In the genomic region with DNA sequence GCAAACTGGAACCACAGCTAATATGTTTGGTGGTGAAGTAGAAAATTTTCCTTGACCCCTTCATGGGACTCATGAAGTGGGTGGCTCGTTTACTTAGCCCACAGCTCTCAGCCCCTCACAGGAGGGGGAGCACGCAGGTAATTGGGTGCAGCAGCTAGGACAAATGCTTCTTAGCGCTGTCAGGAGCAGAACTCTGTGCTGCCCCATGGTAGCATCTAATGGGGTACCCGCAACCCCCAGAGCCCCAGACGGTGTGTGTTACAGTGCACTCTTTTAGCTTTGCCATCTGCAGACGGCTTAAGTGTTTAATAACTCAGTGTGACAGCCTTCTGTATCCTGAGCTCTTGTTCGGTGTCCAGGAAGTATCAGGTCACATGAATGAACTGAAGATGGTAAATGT, we compare ENCODE assay signal across 33 cellular contexts.
"Had no signal": no experiment of that assay in that cellular context is flagged by ENCODE, and none has a peak within 500 bp of the region (broad histone marks: within the 10 kb centered on the region; RNA-seq: fewer than 3 reads in every experiment).

No MANE protein-coding gene starts in this region.

- H3K36me3 ChIP-seq: ascending aorta, cardiac muscle cell, gastroesophageal sphincter, pancreas, sigmoid colon, stomach, tibial nerve had no signal

- H3K9me3 Mint-ChIP-seq: activated CD4-positive, alpha-beta T cell treated with anti-CD3 and anti-CD28 coated beads, Interleukin-2, amount 10 ng/mL, durations not matched to agents 7 days and 5 days; activated naive CD4-positive, alpha-beta T cell treated with anti-CD3 and anti-CD28 coated beads, Interleukin-2, amount 10 ng/mL, durations not matched to agents 7 days and 5 days; activated naive CD8-positive, alpha-beta T cell treated with anti-CD3 and anti-CD28 coated beads, Interleukin-2, amount 10 ng/mL, durations not matched to agents 7 days and 5 days; brain; mesothelial cell of epicardium; WTC11 had no signal

- DNase-seq: activated CD4-positive, alpha-beta memory T cell treated with anti-CD3 and anti-CD28 coated beads, Interleukin-2, amount 10 ng/mL, durations not matched to agents 7 days and 5 days; activated CD4-positive, alpha-beta T cell treated with anti-CD3 and anti-CD28 coated beads for 1 hour; activated CD4-positive, alpha-beta T cell treated with anti-CD3 and anti-CD28 coated beads, Interleukin-2, amount 10 ng/mL, durations not matched to agents 7 days and 5 days; activated CD8-positive, alpha-beta memory T cell treated with anti-CD3 and anti-CD28 coated beads, Interleukin-2, amount 50 U/mL, for 48 hours; activated gamma-delta T cell; activated naive CD4-positive, alpha-beta T cell treated with anti-CD3 and anti-CD28 coated beads, Interleukin-2, amount 10 ng/mL, durations not matched to agents 7 days and 5 days; activated naive CD8-positive, alpha-beta T cell treated with anti-CD3 and anti-CD28 coated beads, Interleukin-2, amount 10 ng/mL, durations not matched to agents 7 days and 5 days; activated T-cell treated with anti-CD3 and anti-CD28 coated beads, Interleukin-2, amount 50 U/mL, for 24 hours; cortex of kidney; effector memory CD8-positive, alpha-beta T cell; head of caudate nucleus; hippocampal formation; left cardiac atrium; mammary epithelial cell; naive thymus-derived CD4-positive, alpha-beta T cell; nucleus accumbens; pancreas; psoas muscle; sigmoid colon; small intestine; stimulated activated CD4-positive, alpha-beta T cell treated with anti-CD3 and anti-CD28 coated beads, Interleukin-4, amount 100 ng/mL, for 4 hours; stimulated activated CD8-positive, alpha-beta memory T cell treated with anti-CD3 and anti-CD28 coated beads, Interleukin-4, amount 100 ng/mL, for 48 hours; stimulated activated naive B cell treated with anti-CD40 and anti-IgM and Interleukin-4, amounts not matched to agents 10 μg/mL and 1 μg/mL and 100 μg/mL, for 72 hours; stomach had no signal

- H3K4me3 Mint-ChIP-seq: activated CD4-positive, alpha-beta memory T cell treated with anti-CD3 and anti-CD28 coated beads, Interleukin-2, amount 10 ng/mL, durations not matched to agents 7 days and 5 days; activated CD4-positive, alpha-beta T cell treated with anti-CD3 and anti-CD28 coated beads, Interleukin-2, amount 10 ng/mL, durations not matched to agents 7 days and 5 days; activated naive CD4-positive, alpha-beta T cell treated with anti-CD3 and anti-CD28 coated beads, Interleukin-2, amount 10 ng/mL, durations not matched to agents 7 days and 5 days; activated naive CD8-positive, alpha-beta T cell treated with anti-CD3 and anti-CD28 coated beads, Interleukin-2, amount 10 ng/mL, durations not matched to agents 7 days and 5 days; activated T-cell treated with anti-CD3 and anti-CD28 coated beads, Interleukin-2, amount 50 U/mL, for 24 hours; brain; effector memory CD8-positive, alpha-beta T cell; mesothelial cell of epicardium; naive thymus-derived CD4-positive, alpha-beta T cell; stimulated activated naive B cell treated with anti-CD40 and anti-IgM and Interleukin-4, amounts not matched to agents 10 μg/mL and 1 μg/mL and 100 μg/mL, for 72 hours; WTC11 had no signal

- H3K27ac Mint-ChIP-seq: activated CD4-positive, alpha-beta memory T cell treated with anti-CD3 and anti-CD28 coated beads, Interleukin-2, amount 10 ng/mL, durations not matched to agents 7 days and 5 days; activated CD4-positive, alpha-beta T cell treated with anti-CD3 and anti-CD28 coated beads, Interleukin-2, amount 10 ng/mL, durations not matched to agents 7 days and 5 days; activated naive CD4-positive, alpha-beta T cell treated with anti-CD3 and anti-CD28 coated beads, Interleukin-2, amount 10 ng/mL, durations not matched to agents 7 days and 5 days; activated naive CD8-positive, alpha-beta T cell treated with anti-CD3 and anti-CD28 coated beads, Interleukin-2, amount 10 ng/mL, durations not matched to agents 7 days and 5 days; activated T-cell treated with anti-CD3 and anti-CD28 coated beads, Interleukin-2, amount 50 U/mL, for 24 hours; brain; effector memory CD8-positive, alpha-beta T cell; mesothelial cell of epicardium; naive thymus-derived CD4-positive, alpha-beta T cell; stimulated activated naive B cell treated with anti-CD40 and anti-IgM and Interleukin-4, amounts not matched to agents 10 μg/mL and 1 μg/mL and 100 μg/mL, for 72 hours; WTC11 had no signal

- H3K4me1 Mint-ChIP-seq: activated CD4-positive, alpha-beta memory T cell treated with anti-CD3 and anti-CD28 coated beads, Interleukin-2, amount 10 ng/mL, durations not matched to agents 7 days and 5 days; activated CD4-positive, alpha-beta T cell treated with anti-CD3 and anti-CD28 coated beads, Interleukin-2, amount 10 ng/mL, durations not matched to agents 7 days and 5 days; activated naive CD4-positive, alpha-beta T cell treated with anti-CD3 and anti-CD28 coated beads, Interleukin-2, amount 10 ng/mL, durations not matched to agents 7 days and 5 days; activated naive CD8-positive, alpha-beta T cell treated with anti-CD3 and anti-CD28 coated beads, Interleukin-2, amount 10 ng/mL, durations not matched to agents 7 days and 5 days; mesothelial cell of epicardium; naive thymus-derived CD4-positive, alpha-beta T cell; stimulated activated naive B cell treated with anti-CD40 and anti-IgM and Interleukin-4, amounts not matched to agents 10 μg/mL and 1 μg/mL and 100 μg/mL, for 72 hours had no signal

- FAIRE-seq: endothelial cell of umbilical vein, keratinocyte, pancreas, small intestine had no signal

- H3K27ac ChIP-seq: ascending aorta, cardiac muscle cell, gastroesophageal sphincter, pancreas, psoas muscle, sigmoid colon, stomach, tibial nerve had no signal

- H3K27me3 ChIP-seq: ascending aorta, cardiac muscle cell, gastroesophageal sphincter, pancreas, sigmoid colon, stomach, tibial nerve had no signal

- H3K36me3 Mint-ChIP-seq: activated naive CD4-positive, alpha-beta T cell treated with anti-CD3 and anti-CD28 coated beads, Interleukin-2, amount 10 ng/mL, durations not matched to agents 7 days and 5 days; activated naive CD8-positive, alpha-beta T cell treated with anti-CD3 and anti-CD28 coated beads, Interleukin-2, amount 10 ng/mL, durations not matched to agents 7 days and 5 days; brain; mesothelial cell of epicardium; naive thymus-derived CD4-positive, alpha-beta T cell; stimulated activated naive B cell treated with anti-CD40 and anti-IgM and Interleukin-4, amounts not matched to agents 10 μg/mL and 1 μg/mL and 100 μg/mL, for 72 hours; WTC11 had no signal

- H3K27me3 Mint-ChIP-seq: activated CD4-positive, alpha-beta memory T cell treated with anti-CD3 and anti-CD28 coated beads, Interleukin-2, amount 10 ng/mL, durations not matched to agents 7 days and 5 days; activated CD4-positive, alpha-beta T cell treated with anti-CD3 and anti-CD28 coated beads, Interleukin-2, amount 10 ng/mL, durations not matched to agents 7 days and 5 days; activated naive CD4-positive, alpha-beta T cell treated with anti-CD3 and anti-CD28 coated beads, Interleukin-2, amount 10 ng/mL, durations not matched to agents 7 days and 5 days; activated naive CD8-positive, alpha-beta T cell treated with anti-CD3 and anti-CD28 coated beads, Interleukin-2, amount 10 ng/mL, durations not matched to agents 7 days and 5 days; activated T-cell treated with anti-CD3 and anti-CD28 coated beads, Interleukin-2, amount 50 U/mL, for 24 hours; effector memory CD8-positive, alpha-beta T cell; naive thymus-derived CD4-positive, alpha-beta T cell; stimulated activated naive B cell treated with anti-CD40 and anti-IgM and Interleukin-4, amounts not matched to agents 10 μg/mL and 1 μg/mL and 100 μg/mL, for 72 hours had no signal

- H3K4me3 ChIP-seq: ascending aorta, cardiac muscle cell, gastroesophageal sphincter, pancreas, psoas muscle, sigmoid colon, stomach, tibial nerve had no signal

- H3K9me3 ChIP-seq: ascending aorta, gastroesophageal sphincter, pancreas, psoas muscle, sigmoid colon, stomach, tibial nerve had no signal
